6 cellular contexts compared by ENCODE assay signal in genomic region chr4:5029447-5029846, GRCh38. TPM values are rescaled to one million over a fixed set of nuclear protein-coding genes. Genes with fewer than 3 reads are reported as not detected.
"Had no signal": no experiment of that assay in that cellular context is flagged by ENCODE, and none has a peak within 500 bp of the region (broad histone marks: within the 10 kb centered on the region; RNA-seq: fewer than 3 reads in every experiment).

No MANE protein-coding gene starts in this region.

- DNase-seq: H9, HCEC 1CT, IMR-90 had no signal

- H3K27ac Mint-ChIP-seq: GM23338, H9 had no signal

- ATAC-seq: GM23338, K562 had no signal

- H3K4me3 ChIP-seq: GM23338, K562 had no signal

- H3K9me3 Mint-ChIP-seq: GM23338, H9 had no signal

- H3K4me3 Mint-ChIP-seq: GM23338, H9 had no signal

RNA-seq across cellular contexts. Expression of gene CYTL1, which starts 10.2 kb away (rescaled TPM):
- total RNA-seq: HT-29, K562 had no signal
- polyA plus RNA-seq: K562 had no signal

RNA-seq across cellular contexts. Expression of gene STK32B, which starts 21.8 kb away (rescaled TPM):
- total RNA-seq: HT-29 had no signal
